11 cellular contexts compared by ENCODE assay signal in the genomic region with DNA sequence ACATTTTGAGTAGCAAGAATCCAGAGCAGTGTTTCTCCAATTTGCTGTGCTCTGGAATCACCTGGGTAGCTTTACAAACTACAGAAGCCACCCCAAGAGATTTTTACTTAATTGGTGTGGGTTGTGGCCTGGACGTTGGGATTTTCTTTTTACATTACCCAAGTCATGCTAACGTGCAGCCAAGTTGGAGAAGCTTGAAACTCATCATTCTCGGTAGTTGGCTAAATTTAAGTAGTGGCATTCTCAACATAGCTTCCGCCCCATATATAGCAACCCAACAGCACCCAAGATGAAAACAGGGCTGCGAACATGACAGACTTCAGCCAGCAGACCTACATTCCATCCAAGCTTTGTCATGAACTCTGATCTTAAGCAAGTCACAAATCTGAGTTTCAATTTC. TPM values are rescaled to one million over a fixed set of nuclear protein-coding genes. Genes with fewer than 3 reads are reported as not detected.
DNase-seq lines count a peak whose midpoint lies in the region; ATAC-seq and TF ChIP-seq lines count a peak whose summit lies in the region.
"Had no signal": no experiment of that assay in that cellular context is flagged by ENCODE, and none has a peak within 500 bp of the region (broad histone marks: within the 10 kb centered on the region; RNA-seq: fewer than 3 reads in every experiment).

No MANE protein-coding gene starts in this region.

- peaks cover 99% of the 10 kb centered on the region for H3K4me1 Mint-ChIP-seq in activated naive CD8-positive, alpha-beta T cell treated with anti-CD3 and anti-CD28 coated beads, Interleukin-2, amount 50 U/mL, for 24 hours

- DNase-seq in activated naive CD8-positive, alpha-beta T cell treated with anti-CD3 and anti-CD28 coated beads, Interleukin-2, amount 50 U/mL, for 24 hours: no peak
- no peak for DNase-seq in psoas muscle
- DNase-seq in testis: no peak
- no peak for DNase-seq in NCI-H1436 treated with DMSO at 0.1 percent for 48 hours (lab: John Stamatoyannopoulos, UW)
- DNase-seq: stimulated activated naive CD4-positive, alpha-beta T cell treated with Interleukin-2 at 50 U/mL for 16 hours had no signal

- no peaks in the 10 kb centered on the region for H3K9me3 Mint-ChIP-seq in activated naive CD8-positive, alpha-beta T cell treated with anti-CD3 and anti-CD28 coated beads, Interleukin-2, amount 50 U/mL, for 24 hours
- H3K9me3 Mint-ChIP-seq: dendritic cell treated with granulocyte-macrophage colony-stimulating factor and Interleukin-4, amounts not matched to agents 40 ng/mL and 50 ng/mL, for 4 days had no signal

- peak overlapping the region; percentile 66 for H3K27ac ChIP-seq in psoas muscle
- H3K27ac ChIP-seq in testis: no peak overlapping the region

- H3K4me3 Mint-ChIP-seq in activated naive CD8-positive, alpha-beta T cell treated with anti-CD3 and anti-CD28 coated beads, Interleukin-2, amount 50 U/mL, for 24 hours: peak overlapping the region; percentile 67
- H3K4me3 Mint-ChIP-seq: dendritic cell treated with granulocyte-macrophage colony-stimulating factor and Interleukin-4, amounts not matched to agents 40 ng/mL and 50 ng/mL, for 4 days had no signal

- no peak overlapping the region for H3K4me3 ChIP-seq in psoas muscle
- H3K4me3 ChIP-seq in testis: no peak overlapping the region

- H3K4me1 ChIP-seq in psoas muscle (peaks cover 54% of the 10 kb centered on the region), testis (no peaks in the 10 kb centered on the region)

- H3K27me3 Mint-ChIP-seq in activated naive CD8-positive, alpha-beta T cell treated with anti-CD3 and anti-CD28 coated beads, Interleukin-2, amount 50 U/mL, for 24 hours: no peaks in the 10 kb centered on the region
- H3K27me3 Mint-ChIP-seq: dendritic cell treated with granulocyte-macrophage colony-stimulating factor and Interleukin-4, amounts not matched to agents 40 ng/mL and 50 ng/mL, for 4 days had no signal

- WGBS in psoas muscle, 3 donors: 33 to 45% (median 38%) methylated on average over 5 of the region's 5 CpGs
- WGBS in testis, 2 donors: 81 to 88% methylated on average over 5 of the region's 5 CpGs

- peak overlapping the region; percentile 99 for H3K27ac Mint-ChIP-seq in activated naive CD8-positive, alpha-beta T cell treated with anti-CD3 and anti-CD28 coated beads, Interleukin-2, amount 50 U/mL, for 24 hours
- H3K27ac Mint-ChIP-seq: dendritic cell treated with granulocyte-macrophage colony-stimulating factor and Interleukin-4, amounts not matched to agents 40 ng/mL and 50 ng/mL, for 4 days had no signal

- peaks cover 0 to 13% of the 10 kb centered on the region in 2 donors for H3K36me3 ChIP-seq in psoas muscle (ENCODE audit: insufficient read depth in 1 of 2, low read depth in 1 of 2)
- H3K36me3 ChIP-seq in testis (ENCODE audit: low read depth, missing control alignments): no peaks in the 10 kb centered on the region

- H3K9me3 ChIP-seq in psoas muscle (no peaks in the 10 kb centered on the region), testis (no peaks in the 10 kb centered on the region)

- TF ChIP-seq POLR2A in GM18505 (IDR thresholded peaks at IDR 0.05; ENCODE audit: borderline replicate concordance, extremely low read depth, insufficient read depth, insufficient read length) (peak; percentile 44), testis (IDR thresholded peaks at IDR 0.05) (no peak)

- no peaks in the 10 kb centered on the region for H3K27me3 ChIP-seq in psoas muscle (ENCODE audit: insufficient read depth in 3 of 3, low read length in 2 of 3)
- no peaks in the 10 kb centered on the region for H3K27me3 ChIP-seq in testis

- intact Hi-C loops in psoas muscle (cut with DNase I): no loop called here
- intact Hi-C loops in testis (cut with DNase I; ENCODE audit: low total_unique reads): loop anchor here (10.0 kb wide), 1 partner anchor 291 kb away; no protein-coding TSS in a partner anchor

- TF ChIP-seq CTCF in psoas muscle (IDR thresholded peaks at IDR 0.05) (no peak), testis (IDR thresholded peaks at IDR 0.05) (no peak)

- ATAC-seq in GM18505 (IDR thresholded peaks at IDR 0.05; ENCODE audit: unreplicated experiment) (no peak), GM21786 (IDR thresholded peaks at IDR 0.05; ENCODE audit: unreplicated experiment) (peak; percentile 36), psoas muscle (peak; percentile 48 to 84 (median 56)), GM21737 (IDR thresholded peaks at IDR 0.05; ENCODE audit: unreplicated experiment) (no peak), GM19328 (IDR thresholded peaks at IDR 0.05; ENCODE audit: unreplicated experiment) (no peak)
- ATAC-seq in activated naive CD8-positive, alpha-beta T cell treated with anti-CD3 and anti-CD28 coated beads, Interleukin-2, amount 50 U/mL, for 24 hours: no peak
- ATAC-seq: sciatic nerve had no signal

- peaks cover 43% of the 10 kb centered on the region for H3K36me3 Mint-ChIP-seq in activated naive CD8-positive, alpha-beta T cell treated with anti-CD3 and anti-CD28 coated beads, Interleukin-2, amount 50 U/mL, for 24 hours (ENCODE audit: low read depth)

RNA-seq across cellular contexts. Expression of a gene that starts 25.0 kb away (rescaled TPM):
- total RNA-seq in psoas muscle (100 to 1,000 TPM in 3 of 4 donors, 10 to 100 TPM in 1; 77.8 to 118 (median 106) TPM), testis (100 to 1,000 TPM; 209 to 235 TPM)
- polyA plus RNA-seq in psoas muscle (100 to 1,000 TPM; 201 to 277 (median 262) TPM), testis (ENCODE audit: insufficient read depth, low read depth, low replicate concordance) (350 TPM)

RNA-seq across cellular contexts. Expression of a gene that starts 34.1 kb away (rescaled TPM):
- total RNA-seq in psoas muscle (10 to 100 TPM; 15.6 to 37.2 (median 25.4) TPM), testis (100 to 1,000 TPM; 122 to 158 TPM)
- polyA plus RNA-seq in psoas muscle (10 to 100 TPM in 2 of 3 donors, 1 to 10 TPM in 1; 6.1 to 64.0 (median 26.4) TPM), testis (ENCODE audit: insufficient read depth, low read depth, low replicate concordance) (111 TPM)

Comparison
In these comparisons a context has a peak if more than half of its experiments do, and no peak if none do; other contexts are left out.
1. ATAC-seq: peak in GM21786 (single experiment) and psoas muscle (4 of 4); none in GM18505 (single experiment), activated naive CD8-positive, alpha-beta T cell treated with anti-CD3 and anti-CD28 coated beads, Interleukin-2, amount 50 U/mL, for 24 hours (single experiment), GM21737 (single experiment) and GM19328 (single experiment).